8 cellular contexts compared by ENCODE assay signal in genomic region chr22:20393705-20394476, GRCh38. TPM values are rescaled to one million over a fixed set of nuclear protein-coding genes. Genes with fewer than 3 reads are reported as not detected.
A peak's percentile ranks its signal among the peaks of the same experiment; 100 is the strongest.
DNase-seq lines count a peak whose midpoint lies in the region; ATAC-seq and TF ChIP-seq lines count a peak whose summit lies in the region.

Gene ZNF74 (plus strand): TSS chr22:20394151. CDS start chr22:20394629, 478 bp downstream.

- no peaks in the 10 kb centered on the region for H3K27me3 Mint-ChIP-seq in activated CD8-positive, alpha-beta memory T cell treated with anti-CD3 and anti-CD28 coated beads, Interleukin-2, amount 10 ng/mL, durations not matched to agents 7 days and 5 days
- H3K27me3 Mint-ChIP-seq in endodermal cell (ENCODE audit: insufficient read depth) (peaks cover 11% of the 10 kb centered on the region), memory B cell (no peaks in the 10 kb centered on the region)

- H3K4me3 ChIP-seq in HL-60 (replicated peaks; ENCODE audit: insufficient read depth, low read length) (peak within 1 kb of the TSS; percentile 70), endodermal cell (ENCODE audit: low read length) (peak within 1 kb of the TSS; percentile 87)

- H3K9me3 ChIP-seq in endodermal cell (ENCODE audit: control insufficient read depth, low read length), result peaks cover 5% of the 10 kb centered on the region

- H3K36me3 Mint-ChIP-seq in activated CD8-positive, alpha-beta memory T cell treated with anti-CD3 and anti-CD28 coated beads, Interleukin-2, amount 10 ng/mL, durations not matched to agents 7 days and 5 days, result peaks cover 4% of the 10 kb centered on the region
- peaks cover 9% of the 10 kb centered on the region for H3K36me3 Mint-ChIP-seq in endodermal cell (ENCODE audit: low read depth)
- peaks cover 2% of the 10 kb centered on the region for H3K36me3 Mint-ChIP-seq in memory B cell

- H3K4me3 Mint-ChIP-seq in activated CD8-positive, alpha-beta memory T cell treated with anti-CD3 and anti-CD28 coated beads, Interleukin-2, amount 10 ng/mL, durations not matched to agents 7 days and 5 days, result peak within 1 kb of the TSS; percentile 81
- peak within 1 kb of the TSS; percentile 76 for H3K4me3 Mint-ChIP-seq in endodermal cell
- H3K4me3 Mint-ChIP-seq in memory B cell, result peak within 1 kb of the TSS; percentile 93

- H3K36me3 ChIP-seq in endodermal cell (ENCODE audit: control insufficient read depth, insufficient read depth, low read length), result no peaks in the 10 kb centered on the region

- no peak for TF ChIP-seq CTCF in AG09319 (IDR thresholded peaks at IDR 0.05; ENCODE audit: low read depth, low read length)
- TF ChIP-seq CTCF in HL-60 (IDR thresholded peaks at IDR 0.05; ENCODE audit: insufficient read depth, low read length), result no peak
- no peak for TF ChIP-seq CTCF in endodermal cell (conservative IDR thresholded peaks at IDR 0.05)

- 7 to 10% methylated on average over 44 to 71 of the region's 71 CpGs for WGBS in endodermal cell (ENCODE audit: insufficient coverage in 1 of 2, insufficient read length in 1 of 2), 2 experiments

- peak within 1 kb of the TSS; percentile 87 for H3K9ac ChIP-seq in endodermal cell (ENCODE audit: extremely low read depth, low read length, poor library complexity, severe bottlenecking)

- H3K27me3 ChIP-seq in HL-60 (ENCODE audit: insufficient read depth, poor library complexity, severe bottlenecking), result no peaks in the 10 kb centered on the region
- H3K27me3 ChIP-seq in endodermal cell (ENCODE audit: control insufficient read depth, insufficient read depth, low read length, poor library complexity, severe bottlenecking), result no peaks in the 10 kb centered on the region

- H3K4me1 ChIP-seq in endodermal cell (ENCODE audit: control insufficient read depth, insufficient read depth, low read length), result peaks cover 7% of the 10 kb centered on the region

- peaks cover 22% of the 10 kb centered on the region for H3K4me1 Mint-ChIP-seq in activated CD8-positive, alpha-beta memory T cell treated with anti-CD3 and anti-CD28 coated beads, Interleukin-2, amount 10 ng/mL, durations not matched to agents 7 days and 5 days
- H3K4me1 Mint-ChIP-seq in endodermal cell (peaks cover 29% of the 10 kb centered on the region), memory B cell (peaks cover 22% of the 10 kb centered on the region)

- TF ChIP-seq POLR2A in GM19193 (IDR thresholded peaks at IDR 0.05; ENCODE audit: extremely low read depth, insufficient read depth, insufficient read length), result peak; percentile 83

- CTCF ChIA-PET in activated CD8-positive, alpha-beta memory T cell treated with anti-CD3 and anti-CD28 coated beads, Interleukin-2, amount 10 ng/mL, durations not matched to agents 7 days and 5 days (lab: Charles Lee), result interaction anchor here (0.9 to 3.1 kb wide), 4 partner anchors 10 to 118 kb away, joined by 3 to 14 read pairs (median 6); partner anchors contain the start of gene DGCR6L

- H3K27ac Mint-ChIP-seq in activated CD8-positive, alpha-beta memory T cell treated with anti-CD3 and anti-CD28 coated beads, Interleukin-2, amount 10 ng/mL, durations not matched to agents 7 days and 5 days, result peak within 1 kb of the TSS; percentile 91
- peak within 1 kb of the TSS; percentile 92 for H3K27ac Mint-ChIP-seq in endodermal cell
- peak within 1 kb of the TSS; percentile 87 for H3K27ac Mint-ChIP-seq in memory B cell

- H3K27ac ChIP-seq in HL-60 (replicated peaks) (peak within 1 kb of the TSS; percentile 79), endodermal cell (ENCODE audit: low read depth, low read length) (peak within 1 kb of the TSS; percentile 81)

- ATAC-seq in activated CD8-positive, alpha-beta memory T cell treated with anti-CD3 and anti-CD28 coated beads, Interleukin-2, amount 10 ng/mL, durations not matched to agents 7 days and 5 days, result peak; percentile 95
- ATAC-seq in memory B cell (ENCODE audit: low read depth), result peak; percentile 93

- no peaks in the 10 kb centered on the region for H3K9me3 Mint-ChIP-seq in activated CD8-positive, alpha-beta memory T cell treated with anti-CD3 and anti-CD28 coated beads, Interleukin-2, amount 10 ng/mL, durations not matched to agents 7 days and 5 days (ENCODE audit: low read depth)
- H3K9me3 Mint-ChIP-seq in endodermal cell, result peaks cover 7% of the 10 kb centered on the region
- peaks cover 2% of the 10 kb centered on the region for H3K9me3 Mint-ChIP-seq in memory B cell

- DNase-seq in AG09319 (ENCODE audit: extremely low read depth, low read depth), result peak; percentile 74
- peak; percentile 85 to 91 for DNase-seq in HL-60 (ENCODE audit: low read depth in 1 of 2, low spot score in 1 of 2)
- DNase-seq in NOMO-1 (lab: John Stamatoyannopoulos, UW; ENCODE audit: unreplicated experiment in 2 of 2), result peak; percentile 85 to 97
- DNase-seq in activated CD8-positive, alpha-beta memory T cell treated with anti-CD3 and anti-CD28 coated beads, Interleukin-2, amount 10 ng/mL, durations not matched to agents 7 days and 5 days, result peak; percentile 90
- peak; percentile 94 for DNase-seq in endodermal cell
- DNase-seq in memory B cell (ENCODE audit: low spot score in 2 of 2), result peak; percentile 61 to 70
- DNase-seq in stimulated activated CD4-positive, alpha-beta T cell treated with anti-CD3 and anti-CD28 coated beads, TNF-alpha, amount 100 ng/mL, for 48 hours (ENCODE audit: low read depth in 3 of 3), result peak; percentile 63 to 73 (median 70)

RNA-seq across cellular contexts. Expression of gene ZNF74, which starts in this region (rescaled TPM):
- 10 to 100 TPM in 1 of 2 experiments, 1 to 10 TPM in 1; 10.0 to 10.9 TPM for total RNA-seq in activated CD8-positive, alpha-beta memory T cell treated with anti-CD3 and anti-CD28 coated beads, Interleukin-2, amount 10 ng/mL, durations not matched to agents 7 days and 5 days
- total RNA-seq in endodermal cell, result 10 to 100 TPM; 36.9 to 41.7 TPM
- 31.7 TPM for polyA plus RNA-seq in endodermal cell (2013, experiment 1 of 2)
- polyA plus RNA-seq in endodermal cell (2013, experiment 2 of 2), result 28.7 TPM

Comparison
In these comparisons a context has a peak if more than half of its experiments do, and no peak if none do; other contexts are left out.
1. Peak in every context shown above with its lines: DNase-seq, ATAC-seq, H3K4me3 ChIP-seq and H3K27ac ChIP-seq.